1 cellular context compared by ENCODE assay signal in the genomic region with DNA sequence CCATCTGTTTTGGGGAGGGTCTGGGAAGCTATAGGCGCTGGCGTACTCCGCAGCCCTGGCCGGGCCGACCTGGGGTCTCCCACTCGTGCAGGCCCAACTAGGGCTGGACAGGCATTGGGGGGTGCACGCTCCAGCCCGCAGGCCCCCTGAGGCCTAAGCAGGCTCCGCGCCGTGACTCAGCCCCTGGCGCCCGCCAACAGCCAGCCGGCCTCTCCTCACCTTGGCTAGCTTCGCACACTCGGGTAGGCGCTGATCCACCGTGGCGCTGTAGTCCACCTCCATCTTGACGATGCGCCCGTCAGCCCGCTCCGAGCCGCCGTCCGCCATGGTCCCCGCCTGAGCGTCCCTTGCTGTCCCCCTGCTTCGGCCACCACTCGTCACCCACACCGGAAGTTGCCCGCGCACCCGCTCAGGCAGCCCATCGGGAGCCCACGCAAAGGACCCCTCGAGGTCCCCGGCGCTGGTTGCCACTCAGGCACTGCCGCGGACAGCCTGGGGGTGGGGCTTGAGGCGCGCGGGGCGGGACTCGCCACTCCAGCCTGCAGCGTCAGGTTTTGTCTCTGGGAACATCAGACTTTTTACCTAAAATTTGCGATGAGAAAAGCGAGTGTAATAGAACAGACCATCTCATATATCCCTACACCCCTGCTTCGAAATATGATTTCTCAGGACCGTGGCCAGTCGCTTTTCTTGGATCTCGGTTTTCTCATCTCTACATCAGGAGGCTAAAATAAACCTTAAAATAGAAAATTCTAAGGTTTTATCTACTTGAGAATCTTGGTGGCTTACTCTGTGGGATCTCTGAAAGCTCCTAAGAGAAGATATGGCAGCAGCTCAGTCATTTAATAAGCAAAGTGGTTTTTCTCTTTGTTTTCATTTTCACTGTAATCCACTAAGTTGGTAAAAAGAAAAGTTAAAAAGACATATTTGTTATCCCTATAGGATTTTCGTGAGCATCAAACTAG.
TF ChIP-seq lines count a peak whose summit lies in the region.

A gene (minus strand): TSS at position 385 of the 965 bp plus-strand sequence. CDS start 58 bp downstream, at position 327.

TF ChIP-seq in HepG2, 621 proteins besides CTCF, POLR2A, EP300 and RAD21 (continued from another document and continues in another):
- TF ChIP-seq, protein P1, sequence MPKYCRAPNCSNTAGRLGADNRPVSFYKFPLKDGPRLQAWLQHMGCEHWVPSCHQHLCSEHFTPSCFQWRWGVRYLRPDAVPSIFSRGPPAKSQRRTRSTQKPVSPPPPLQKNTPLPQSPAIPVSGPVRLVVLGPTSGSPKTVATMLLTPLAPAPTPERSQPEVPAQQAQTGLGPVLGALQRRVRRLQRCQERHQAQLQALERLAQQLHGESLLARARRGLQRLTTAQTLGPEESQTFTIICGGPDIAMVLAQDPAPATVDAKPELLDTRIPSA (CRISPR knock-in tag; IDR thresholded peaks at IDR 0.05; ENCODE audit: borderline replicate concordance), result peak; percentile 95
- TF ChIP-seq ZNF546 (CRISPR knock-in tag; conservative IDR thresholded peaks at IDR 0.05) (no peak; the same call in 1 of the 2 replicates), ISL2 (CRISPR knock-in tag; IDR thresholded peaks at IDR 0.05) (peak; percentile 76), MAFK (conservative IDR thresholded peaks at IDR 0.05 in 1 of 2, IDR thresholded peaks at IDR 0.05 in 1 of 2; ENCODE audit: low read length in 2 of 2) (no peak), SMAD9 (CRISPR knock-in tag; IDR thresholded peaks at IDR 0.05) (peak; percentile 87; the same call in 1 of the 2 replicates), CAMTA2 (CRISPR knock-in tag; IDR thresholded peaks at IDR 0.05; ENCODE audit: borderline replicate concordance) (peak; percentile 96; the same call in 1 of the 2 replicates), ZNF235 (CRISPR knock-in tag; IDR thresholded peaks at IDR 0.05; ENCODE audit: borderline replicate concordance) (no peak), ZNF678 (CRISPR knock-in tag; IDR thresholded peaks at IDR 0.05) (0 out of 2 replicates have a peak, but pooled peaks have one; percentile 88), CEBPB (IDR thresholded peaks at IDR 0.05; ENCODE audit: borderline replicate concordance, low read depth, low read length) (no peak), ZBTB42 (CRISPR knock-in tag; IDR thresholded peaks at IDR 0.05) (peak; percentile 84; the same call in 1 of the 2 replicates), YEATS4 (CRISPR knock-in tag; IDR thresholded peaks at IDR 0.05; ENCODE audit: borderline replicate concordance) (peak; percentile 95), TBL1XR1 (IDR thresholded peaks at IDR 0.05; ENCODE audit: borderline replicate concordance, low read length, partially characterized antibody) (peak; percentile 83), ZFAT (CRISPR knock-in tag; conservative IDR thresholded peaks at IDR 0.05) (no peak), MEIS1 (CRISPR knock-in tag; IDR thresholded peaks at IDR 0.05; ENCODE audit: borderline replicate concordance) (peak; percentile 64; the same call in 1 of the 2 replicates), RARA (CRISPR knock-in tag; IDR thresholded peaks at IDR 0.05) (peak; percentile 44), ELF3 (CRISPR knock-in tag; IDR thresholded peaks at IDR 0.05) (peak; percentile 78), ZNF607 (CRISPR knock-in tag; IDR thresholded peaks at IDR 0.05; ENCODE audit: borderline replicate concordance) (peak; percentile 94), ZMYM2 (CRISPR knock-in tag; IDR thresholded peaks at IDR 0.05) (no peak), NFKB2 (CRISPR knock-in tag; IDR thresholded peaks at IDR 0.05; ENCODE audit: borderline replicate concordance) (peak; percentile 97; the same call in 1 of the 2 replicates), ZNF205 (CRISPR knock-in tag; IDR thresholded peaks at IDR 0.05) (peak; percentile 86), STAT5B (CRISPR knock-in tag; IDR thresholded peaks at IDR 0.05) (peak; percentile 74; the same call in 1 of the 2 replicates), ZSCAN22 (CRISPR knock-in tag; IDR thresholded peaks at IDR 0.05) (no peak), ZNF775 (CRISPR knock-in tag; IDR thresholded peaks at IDR 0.05; ENCODE audit: borderline replicate concordance) (peak; percentile 44; the same call in 1 of the 2 replicates), ZNF713 (CRISPR knock-in tag; IDR thresholded peaks at IDR 0.05) (0 out of 2 replicates have a peak, but pooled peaks have one; percentile 63), RBM39 (IDR thresholded peaks at IDR 0.05; ENCODE audit: low read depth, low read length, poor library complexity, severe bottlenecking) (peak; percentile 83), GTF3A (CRISPR knock-in tag; conservative IDR thresholded peaks at IDR 0.05) (peak; percentile 94; the same call in 1 of the 2 replicates), ZFP41 (CRISPR knock-in tag; IDR thresholded peaks at IDR 0.05; ENCODE audit: borderline replicate concordance) (peak; percentile 88; the same call in 1 of the 2 replicates), KLF11 (CRISPR knock-in tag; IDR thresholded peaks at IDR 0.05) (peak; percentile 78; the same call in 1 of the 2 replicates), MED13 (CRISPR knock-in tag; IDR thresholded peaks at IDR 0.05) (no peak), PAWR (CRISPR knock-in tag; IDR thresholded peaks at IDR 0.05; ENCODE audit: borderline replicate concordance) (no peak), ZNF441 (CRISPR knock-in tag; IDR thresholded peaks at IDR 0.05; ENCODE audit: borderline replicate concordance) (peak; percentile 86; the same call in 1 of the 2 replicates), EZH2 (conservative IDR thresholded peaks at IDR 0.05; ENCODE audit: low read depth, low read length) (no peak), SNAI1 (CRISPR knock-in tag; IDR thresholded peaks at IDR 0.05; ENCODE audit: borderline replicate concordance) (no peak), ZNF446 (CRISPR knock-in tag; IDR thresholded peaks at IDR 0.05) (peak; percentile 97)
- TF ChIP-seq, protein P2, sequence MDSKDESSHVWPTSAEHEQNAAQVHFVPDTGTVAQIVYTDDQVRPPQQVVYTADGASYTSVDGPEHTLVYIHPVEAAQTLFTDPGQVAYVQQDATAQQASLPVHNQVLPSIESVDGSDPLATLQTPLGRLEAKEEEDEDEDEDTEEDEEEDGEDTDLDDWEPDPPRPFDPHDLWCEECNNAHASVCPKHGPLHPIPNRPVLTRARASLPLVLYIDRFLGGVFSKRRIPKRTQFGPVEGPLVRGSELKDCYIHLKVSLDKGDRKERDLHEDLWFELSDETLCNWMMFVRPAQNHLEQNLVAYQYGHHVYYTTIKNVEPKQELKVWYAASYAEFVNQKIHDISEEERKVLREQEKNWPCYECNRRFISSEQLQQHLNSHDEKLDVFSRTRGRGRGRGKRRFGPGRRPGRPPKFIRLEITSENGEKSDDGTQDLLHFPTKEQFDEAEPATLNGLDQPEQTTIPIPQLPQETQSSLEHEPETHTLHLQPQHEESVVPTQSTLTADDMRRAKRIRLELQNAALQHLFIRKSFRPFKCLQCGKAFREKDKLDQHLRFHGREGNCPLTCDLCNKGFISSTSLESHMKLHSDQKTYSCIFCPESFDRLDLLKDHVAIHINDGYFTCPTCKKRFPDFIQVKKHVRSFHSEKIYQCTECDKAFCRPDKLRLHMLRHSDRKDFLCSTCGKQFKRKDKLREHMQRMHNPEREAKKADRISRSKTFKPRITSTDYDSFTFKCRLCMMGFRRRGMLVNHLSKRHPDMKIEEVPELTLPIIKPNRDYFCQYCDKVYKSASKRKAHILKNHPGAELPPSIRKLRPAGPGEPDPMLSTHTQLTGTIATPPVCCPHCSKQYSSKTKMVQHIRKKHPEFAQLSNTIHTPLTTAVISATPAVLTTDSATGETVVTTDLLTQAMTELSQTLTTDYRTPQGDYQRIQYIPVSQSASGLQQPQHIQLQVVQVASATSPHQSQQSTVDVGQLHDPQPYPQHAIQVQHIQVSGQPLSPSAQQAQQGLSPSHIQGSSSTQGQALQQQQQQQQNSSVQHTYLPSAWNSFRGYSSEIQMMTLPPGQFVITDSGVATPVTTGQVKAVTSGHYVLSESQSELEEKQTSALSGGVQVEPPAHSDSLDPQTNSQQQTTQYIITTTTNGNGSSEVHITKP (CRISPR knock-in tag; IDR thresholded peaks at IDR 0.05; ENCODE audit: low read depth), result peak; percentile 79
- TF ChIP-seq, protein P3, sequence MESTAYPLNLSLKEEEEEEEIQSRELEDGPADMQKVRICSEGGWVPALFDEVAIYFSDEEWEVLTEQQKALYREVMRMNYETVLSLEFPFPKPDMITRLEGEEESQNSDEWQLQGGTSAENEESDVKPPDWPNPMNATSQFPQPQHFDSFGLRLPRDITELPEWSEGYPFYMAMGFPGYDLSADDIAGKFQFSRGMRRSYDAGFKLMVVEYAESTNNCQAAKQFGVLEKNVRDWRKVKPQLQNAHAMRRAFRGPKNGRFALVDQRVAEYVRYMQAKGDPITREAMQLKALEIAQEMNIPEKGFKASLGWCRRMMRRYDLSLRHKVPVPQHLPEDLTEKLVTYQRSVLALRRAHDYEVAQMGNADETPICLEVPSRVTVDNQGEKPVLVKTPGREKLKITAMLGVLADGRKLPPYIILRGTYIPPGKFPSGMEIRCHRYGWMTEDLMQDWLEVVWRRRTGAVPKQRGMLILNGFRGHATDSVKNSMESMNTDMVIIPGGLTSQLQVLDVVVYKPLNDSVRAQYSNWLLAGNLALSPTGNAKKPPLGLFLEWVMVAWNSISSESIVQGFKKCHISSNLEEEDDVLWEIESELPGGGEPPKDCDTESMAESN (CRISPR knock-in tag; conservative IDR thresholded peaks at IDR 0.05), result peak; percentile 94
- TF ChIP-seq, protein P4, sequence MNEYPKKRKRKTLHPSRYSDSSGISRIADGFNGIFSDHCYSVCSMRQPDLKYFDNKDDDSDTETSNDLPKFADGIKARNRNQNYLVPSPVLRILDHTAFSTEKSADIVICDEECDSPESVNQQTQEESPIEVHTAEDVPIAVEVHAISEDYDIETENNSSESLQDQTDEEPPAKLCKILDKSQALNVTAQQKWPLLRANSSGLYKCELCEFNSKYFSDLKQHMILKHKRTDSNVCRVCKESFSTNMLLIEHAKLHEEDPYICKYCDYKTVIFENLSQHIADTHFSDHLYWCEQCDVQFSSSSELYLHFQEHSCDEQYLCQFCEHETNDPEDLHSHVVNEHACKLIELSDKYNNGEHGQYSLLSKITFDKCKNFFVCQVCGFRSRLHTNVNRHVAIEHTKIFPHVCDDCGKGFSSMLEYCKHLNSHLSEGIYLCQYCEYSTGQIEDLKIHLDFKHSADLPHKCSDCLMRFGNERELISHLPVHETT (CRISPR knock-in tag; conservative IDR thresholded peaks at IDR 0.05), result peak; percentile 70
- TF ChIP-seq, protein P5, sequence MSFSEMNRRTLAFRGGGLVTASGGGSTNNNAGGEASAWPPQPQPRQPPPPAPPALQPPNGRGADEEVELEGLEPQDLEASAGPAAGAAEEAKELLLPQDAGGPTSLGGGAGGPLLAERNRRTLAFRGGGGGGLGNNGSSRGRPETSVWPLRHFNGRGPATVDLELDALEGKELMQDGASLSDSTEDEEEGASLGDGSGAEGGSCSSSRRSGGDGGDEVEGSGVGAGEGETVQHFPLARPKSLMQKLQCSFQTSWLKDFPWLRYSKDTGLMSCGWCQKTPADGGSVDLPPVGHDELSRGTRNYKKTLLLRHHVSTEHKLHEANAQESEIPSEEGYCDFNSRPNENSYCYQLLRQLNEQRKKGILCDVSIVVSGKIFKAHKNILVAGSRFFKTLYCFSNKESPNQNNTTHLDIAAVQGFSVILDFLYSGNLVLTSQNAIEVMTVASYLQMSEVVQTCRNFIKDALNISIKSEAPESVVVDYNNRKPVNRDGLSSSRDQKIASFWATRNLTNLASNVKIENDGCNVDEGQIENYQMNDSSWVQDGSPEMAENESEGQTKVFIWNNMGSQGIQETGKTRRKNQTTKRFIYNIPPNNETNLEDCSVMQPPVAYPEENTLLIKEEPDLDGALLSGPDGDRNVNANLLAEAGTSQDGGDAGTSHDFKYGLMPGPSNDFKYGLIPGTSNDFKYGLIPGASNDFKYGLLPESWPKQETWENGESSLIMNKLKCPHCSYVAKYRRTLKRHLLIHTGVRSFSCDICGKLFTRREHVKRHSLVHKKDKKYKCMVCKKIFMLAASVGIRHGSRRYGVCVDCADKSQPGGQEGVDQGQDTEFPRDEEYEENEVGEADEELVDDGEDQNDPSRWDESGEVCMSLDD (CRISPR knock-in tag; IDR thresholded peaks at IDR 0.05; ENCODE audit: borderline replicate concordance), result 0 out of 2 replicates have a peak, but pooled peaks have one; percentile 63
- TF ChIP-seq, protein P6, sequence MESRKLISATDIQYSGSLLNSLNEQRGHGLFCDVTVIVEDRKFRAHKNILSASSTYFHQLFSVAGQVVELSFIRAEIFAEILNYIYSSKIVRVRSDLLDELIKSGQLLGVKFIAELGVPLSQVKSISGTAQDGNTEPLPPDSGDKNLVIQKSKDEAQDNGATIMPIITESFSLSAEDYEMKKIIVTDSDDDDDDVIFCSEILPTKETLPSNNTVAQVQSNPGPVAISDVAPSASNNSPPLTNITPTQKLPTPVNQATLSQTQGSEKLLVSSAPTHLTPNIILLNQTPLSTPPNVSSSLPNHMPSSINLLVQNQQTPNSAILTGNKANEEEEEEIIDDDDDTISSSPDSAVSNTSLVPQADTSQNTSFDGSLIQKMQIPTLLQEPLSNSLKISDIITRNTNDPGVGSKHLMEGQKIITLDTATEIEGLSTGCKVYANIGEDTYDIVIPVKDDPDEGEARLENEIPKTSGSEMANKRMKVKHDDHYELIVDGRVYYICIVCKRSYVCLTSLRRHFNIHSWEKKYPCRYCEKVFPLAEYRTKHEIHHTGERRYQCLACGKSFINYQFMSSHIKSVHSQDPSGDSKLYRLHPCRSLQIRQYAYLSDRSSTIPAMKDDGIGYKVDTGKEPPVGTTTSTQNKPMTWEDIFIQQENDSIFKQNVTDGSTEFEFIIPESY (CRISPR knock-in tag; IDR thresholded peaks at IDR 0.05), result no peak
- TF ChIP-seq, protein P7, sequence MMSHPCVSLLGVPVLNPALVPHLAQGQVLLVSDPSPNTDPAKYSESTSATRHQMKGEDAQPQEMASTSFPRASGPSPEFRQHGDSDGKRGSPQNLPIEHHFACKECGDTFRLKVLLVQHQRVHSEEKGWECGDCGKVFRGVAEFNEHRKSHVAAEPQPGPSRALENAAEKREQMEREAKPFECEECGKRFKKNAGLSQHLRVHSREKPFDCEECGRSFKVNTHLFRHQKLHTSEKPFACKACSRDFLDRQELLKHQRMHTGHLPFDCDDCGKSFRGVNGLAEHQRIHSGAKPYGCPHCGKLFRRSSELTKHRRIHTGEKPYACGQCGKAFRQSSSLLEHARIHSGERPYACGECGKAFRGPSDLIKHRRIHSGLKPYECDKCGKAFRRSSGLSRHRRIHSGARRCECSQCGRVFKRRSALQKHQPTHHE (CRISPR knock-in tag; IDR thresholded peaks at IDR 0.05; ENCODE audit: borderline replicate concordance), result peak; percentile 82; the same call in 1 of the 2 replicates
- TF ChIP-seq, protein P8, sequence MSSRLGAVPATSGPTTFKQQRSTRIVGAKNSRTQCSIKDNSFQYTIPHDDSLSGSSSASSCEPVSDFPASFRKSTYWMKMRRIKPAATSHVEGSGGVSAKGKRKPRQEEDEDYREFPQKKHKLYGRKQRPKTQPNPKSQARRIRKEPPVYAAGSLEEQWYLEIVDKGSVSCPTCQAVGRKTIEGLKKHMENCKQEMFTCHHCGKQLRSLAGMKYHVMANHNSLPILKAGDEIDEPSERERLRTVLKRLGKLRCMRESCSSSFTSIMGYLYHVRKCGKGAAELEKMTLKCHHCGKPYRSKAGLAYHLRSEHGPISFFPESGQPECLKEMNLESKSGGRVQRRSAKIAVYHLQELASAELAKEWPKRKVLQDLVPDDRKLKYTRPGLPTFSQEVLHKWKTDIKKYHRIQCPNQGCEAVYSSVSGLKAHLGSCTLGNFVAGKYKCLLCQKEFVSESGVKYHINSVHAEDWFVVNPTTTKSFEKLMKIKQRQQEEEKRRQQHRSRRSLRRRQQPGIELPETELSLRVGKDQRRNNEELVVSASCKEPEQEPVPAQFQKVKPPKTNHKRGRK (CRISPR knock-in tag; IDR thresholded peaks at IDR 0.05), result 0 out of 2 replicates have a peak, but pooled peaks have one; percentile 25
